1 cellular context compared by ENCODE assay signal in genomic region chr19:10919352-10920287, GRCh38.
TF ChIP-seq lines count a peak whose summit lies in the region.

No MANE protein-coding gene starts in this region.

TF ChIP-seq in H1, 55 proteins besides CTCF, POLR2A, EP300 and RAD21:
- no peak for TF ChIP-seq POU5F1 (IDR thresholded peaks at IDR 0.05; ENCODE audit: low read depth, low read length)
- TF ChIP-seq TCF12 (IDR thresholded peaks at IDR 0.05; ENCODE audit: low read depth, low read length): no peak
- TF ChIP-seq EGR1 (IDR thresholded peaks at IDR 0.05; ENCODE audit: borderline replicate concordance, low read depth, low read length): no peak
- no peak for TF ChIP-seq BRCA1 (IDR thresholded peaks at IDR 0.05; ENCODE audit: low read depth, low read length)
TF ChIP-seq in H1: peak in this region for 0.
